Comparison of ENCODE assay signal across 8 cellular contexts in the genomic region with DNA sequence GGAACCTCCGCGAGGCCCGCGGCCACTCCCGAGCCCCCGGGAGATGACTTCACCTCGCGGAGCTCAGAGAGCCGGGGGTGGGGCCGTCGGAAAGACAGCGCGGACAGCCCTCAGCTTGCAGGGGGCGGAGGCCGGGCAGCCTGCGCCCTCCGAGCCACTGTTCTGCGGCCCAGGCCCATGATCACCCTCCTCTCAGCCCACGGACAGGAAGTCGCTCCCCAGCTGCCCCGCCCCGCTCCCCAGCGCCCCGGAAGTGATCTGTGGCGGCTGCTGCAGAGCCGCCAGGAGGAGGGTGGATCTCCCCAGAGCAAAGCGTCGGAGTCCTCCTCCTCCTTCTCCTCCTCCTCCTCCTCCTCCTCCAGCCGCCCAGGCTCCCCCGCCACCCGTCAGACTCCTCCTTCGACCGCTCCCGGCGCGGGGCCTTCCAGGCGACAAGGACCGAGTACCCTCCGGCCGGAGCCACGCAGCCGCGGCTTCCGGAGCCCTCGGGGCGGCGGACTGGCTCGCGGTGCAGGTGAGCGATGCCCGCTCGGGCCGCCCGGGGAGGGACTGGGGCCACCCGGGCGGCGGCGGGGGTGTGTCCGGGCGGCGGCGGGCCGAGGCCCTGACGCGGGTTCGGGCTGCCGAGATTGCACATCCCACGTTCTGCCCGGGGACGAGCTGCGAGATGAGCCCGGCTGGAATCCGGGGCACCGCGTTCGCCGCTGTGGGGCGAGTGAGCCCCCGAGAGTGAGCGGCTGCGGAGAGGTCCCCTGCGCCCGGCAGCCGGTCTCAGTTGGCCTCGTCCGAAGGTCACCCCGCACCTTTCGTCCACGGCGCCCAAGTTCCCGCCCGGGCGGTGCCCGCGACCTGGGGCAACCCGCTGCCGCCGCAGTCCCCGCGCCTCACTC. TPM values are rescaled to one million over a fixed set of nuclear protein-coding genes. Genes with fewer than 3 reads are reported as not detected.
DNase-seq lines count a peak whose midpoint lies in the region; ATAC-seq and TF ChIP-seq lines count a peak whose summit lies in the region.

A gene with protein sequence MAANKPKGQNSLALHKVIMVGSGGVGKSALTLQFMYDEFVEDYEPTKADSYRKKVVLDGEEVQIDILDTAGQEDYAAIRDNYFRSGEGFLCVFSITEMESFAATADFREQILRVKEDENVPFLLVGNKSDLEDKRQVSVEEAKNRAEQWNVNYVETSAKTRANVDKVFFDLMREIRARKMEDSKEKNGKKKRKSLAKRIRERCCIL (plus strand): TSS at position 261 of the 890 bp plus-strand sequence. CDS start 63,096 bp downstream, outside the sequence.

- H3K4me3 ChIP-seq in left ventricle myocardium inferior: peak within 1 kb of the TSS; percentile 93
- peak within 1 kb of the TSS; percentile 79 for H3K4me3 ChIP-seq in upper lobe of right lung

- peak within 1 kb of the TSS; percentile 96 for H3K27ac Mint-ChIP-seq in T-helper 17 cell
- peak within 1 kb of the TSS; percentile 99 for H3K27ac Mint-ChIP-seq in progenitor cell of endocrine pancreas

- peak within 1 kb of the TSS; percentile 93 for H3K27ac ChIP-seq in left ventricle myocardium inferior (replicated peaks)
- peak within 1 kb of the TSS; percentile 93 for H3K27ac ChIP-seq in upper lobe of right lung

- peak; percentile 71 for DNase-seq in NCI-H1694 treated with DMSO at 0.1 percent for 48 hours (lab: John Stamatoyannopoulos, UW)
- DNase-seq in T-helper 17 cell: peak; percentile 81 to 84 (median 83)
- peak; percentile 49 to 95 (median 90) for DNase-seq in amygdala (lab: John Stamatoyannopoulos, UW)
- DNase-seq in left ventricle myocardium inferior: peak; percentile 93
- DNase-seq in progenitor cell of endocrine pancreas (ENCODE audit: low spot score, unreplicated experiment): peak; percentile 85
- DNase-seq in upper lobe of right lung: peak; percentile 96

- H3K4me3 Mint-ChIP-seq in T-helper 17 cell (peak within 1 kb of the TSS; percentile 98), progenitor cell of endocrine pancreas (ENCODE audit: low read depth) (peak within 1 kb of the TSS; percentile 91)

- no peaks in the 10 kb centered on the region for H3K36me3 ChIP-seq in left ventricle myocardium inferior
- H3K36me3 ChIP-seq in upper lobe of right lung: no peaks in the 10 kb centered on the region

- no peaks in the 10 kb centered on the region for H3K27me3 ChIP-seq in left ventricle myocardium inferior (ENCODE audit: low read depth)
- H3K27me3 ChIP-seq in upper lobe of right lung: no peaks in the 10 kb centered on the region

- H3K4me1 Mint-ChIP-seq in T-helper 17 cell (peaks cover 38% of the 10 kb centered on the region), progenitor cell of endocrine pancreas (ENCODE audit: low read depth) (peaks cover 37% of the 10 kb centered on the region)

- ATAC-seq in HG02870 (IDR thresholded peaks at IDR 0.05; ENCODE audit: unreplicated experiment) (peak; percentile 91), T-helper 17 cell (peak; percentile 92), upper lobe of right lung (peak; percentile 99)

- no peaks in the 10 kb centered on the region for H3K9me3 Mint-ChIP-seq in progenitor cell of endocrine pancreas (ENCODE audit: low read depth)

- H3K4me1 ChIP-seq in left ventricle myocardium inferior (peaks cover 68% of the 10 kb centered on the region), upper lobe of right lung (peaks cover 36% of the 10 kb centered on the region)

- intact Hi-C loops in left ventricle myocardium inferior (cut with micrococcal nuclease): loop anchor here (10.0 kb wide), 1 partner anchor 111 kb away; no protein-coding TSS in a partner anchor
- intact Hi-C loops in upper lobe of right lung (cut with DNase I): no loop called here

- TF ChIP-seq POLR2A in GM15510 (IDR thresholded peaks at IDR 0.05; ENCODE audit: borderline replicate concordance, extremely low read depth, insufficient read length): peak; percentile 91

- no peak for TF ChIP-seq CTCF in left ventricle myocardium inferior (IDR thresholded peaks at IDR 0.05; ENCODE audit: borderline replicate concordance)
- TF ChIP-seq CTCF in progenitor cell of endocrine pancreas (IDR thresholded peaks at IDR 0.05; ENCODE audit: unreplicated experiment): no peak
- no peak for TF ChIP-seq CTCF in upper lobe of right lung (IDR thresholded peaks at IDR 0.05)

- H3K36me3 Mint-ChIP-seq in T-helper 17 cell (ENCODE audit: low read depth) (peaks cover 2% of the 10 kb centered on the region), progenitor cell of endocrine pancreas (ENCODE audit: insufficient read depth) (no peaks in the 10 kb centered on the region)

- H3K9me3 ChIP-seq in T-helper 17 cell (ENCODE audit: control insufficient read depth, low read length, poor library complexity, severe bottlenecking): no peaks in the 10 kb centered on the region
- H3K9me3 ChIP-seq in left ventricle myocardium inferior (replicated peaks): no peaks in the 10 kb centered on the region
- H3K9me3 ChIP-seq in upper lobe of right lung: no peaks in the 10 kb centered on the region

- H3K27me3 Mint-ChIP-seq in T-helper 17 cell: no peaks in the 10 kb centered on the region
- no peaks in the 10 kb centered on the region for H3K27me3 Mint-ChIP-seq in progenitor cell of endocrine pancreas

RNA-seq across cellular contexts. Expression of the gene that starts here (rescaled TPM):
- total RNA-seq in T-helper 17 cell: 10 to 100 TPM; 22.4 to 27.1 TPM
- 29.1 TPM for total RNA-seq in left ventricle myocardium inferior
- total RNA-seq in progenitor cell of endocrine pancreas: 39.6 and 42.4 TPM in 2 replicates
- 53.4 TPM for total RNA-seq in upper lobe of right lung

Comparison
In these comparisons a context has a peak if more than half of its experiments do, and no peak if none do; other contexts are left out.
1. Peak in every context shown above with its lines: DNase-seq, ATAC-seq, H3K4me3 ChIP-seq and H3K27ac ChIP-seq.